ENCODE assay signal across 8 cellular contexts in genomic region chr11:122983438-122984185, GRCh38. TPM values are rescaled to one million over a fixed set of nuclear protein-coding genes. Genes with fewer than 3 reads are reported as not detected.
A peak's percentile ranks its signal among the peaks of the same experiment; 100 is the strongest.
DNase-seq lines count a peak whose midpoint lies in the region; ATAC-seq, FAIRE-seq and TF ChIP-seq lines count a peak whose summit lies in the region.

No MANE protein-coding gene starts in this region.

- POLR2A ChIA-PET in HepG2 (lab: Yijun Ruan, JAX) (no interaction called here), GM12878 (lab: Charles Lee) (no interaction called here)

- DNase-seq in HepG2 (ENCODE audit: low spot score) (no peak), GM12878 (ENCODE audit: low read depth, low spot score) (no peak), ureter (ENCODE audit: low spot score) (no peak)
- DNase-seq in NK-92 treated with Interleukin-12 subunit alpha and Interleukin-12 subunit beta, amount 100 ng/mL, for 24 hours (lab: John Stamatoyannopoulos, UW), result no peak
- DNase-seq in stimulated activated naive CD4-positive, alpha-beta T cell (lab: John Stamatoyannopoulos, UW), result no peak

- ATAC-seq in HepG2, result no peak
- ATAC-seq in GM12878, result peak; percentile 56
- no peak for ATAC-seq in GM18517 (IDR thresholded peaks at IDR 0.05; ENCODE audit: unreplicated experiment)

- RAD21 ChIA-PET in GM12878 (lab: Charles Lee; ENCODE audit: unreplicated experiment), result no interaction called here

- TF ChIP-seq EP300 in HepG2 (IDR thresholded peaks at IDR 0.05; ENCODE audit: low read depth in 2 of 2, low read length in 2 of 2) (no peak), HepG2 (CRISPR knock-in tag; IDR thresholded peaks at IDR 0.05; ENCODE audit: borderline replicate concordance) (no peak), GM12878 (IDR thresholded peaks at IDR 0.05; ENCODE audit: borderline replicate concordance in 1 of 2, control insufficient read depth in 1 of 2, low read depth in 2 of 2, low read length in 2 of 2) (no peak)

- CTCF ChIA-PET in HepG2 (lab: Yijun Ruan, JAX; ENCODE audit: low intra/inter-chr PET ratio, low total read pairs) (no interaction called here), GM12878 (lab: Yijun Ruan, JAX) (interaction anchor here (1.4 kb wide), 1 partner anchor 38 kb away, joined by 3 read pairs; no protein-coding TSS in a partner anchor)

- H3K9ac ChIP-seq in liver (ENCODE audit: low read depth in 1 of 2, low read length in 2 of 2), result no peak overlapping the region
- H3K9ac ChIP-seq in HepG2 (ENCODE audit: insufficient read depth, low read depth, low read length), result no peak overlapping the region
- no peak overlapping the region for H3K9ac ChIP-seq in GM12878 (ENCODE audit: control insufficient read depth, insufficient read depth, low read length)

- BruUV-seq in HepG2 (replicated peaks; lab: Mats Ljungman, UMichigan), result no TSS peak
- BruUV-seq in GM12878 (replicated peaks; lab: Mats Ljungman, UMichigan), result no TSS peak

- TF ChIP-seq CTCF in liver (IDR thresholded peaks at IDR 0.05; ENCODE audit: low read depth, low read length, missing input control) (no peak), HepG2 (CRISPR knock-in tag; IDR thresholded peaks at IDR 0.05) (no peak), GM12878 (IDR thresholded peaks at IDR 0.05 in 2 of 3, conservative IDR thresholded peaks at IDR 0.05 in 1 of 3; ENCODE audit: control insufficient read depth in 2 of 3, extremely low read depth in 1 of 3, insufficient read depth in 1 of 3, low read depth in 3 of 3, low read length in 3 of 3) (no peak)

- H3K4me1 ChIP-seq in liver (ENCODE audit: control insufficient read depth in 4 of 4, insufficient read depth in 4 of 4, low read length in 3 of 4) (peaks cover 2 to 15% (median 7%) of the 10 kb centered on the region in 4 donors), HepG2 (ENCODE audit: insufficient read depth, low read length) (no peaks in the 10 kb centered on the region), GM12878 (ENCODE audit: control insufficient read depth, insufficient read depth, low read length) (no peaks in the 10 kb centered on the region), mononuclear cell (ENCODE audit: insufficient read depth, low read length) (peaks cover 9% of the 10 kb centered on the region)

- H3K4me3 ChIP-seq in liver (ENCODE audit: low read depth in 1 of 3, low read length in 3 of 3) (peak overlapping the region; percentile 28 to 83 (median 44)), HepG2 (replicated peaks in 1 of 3; ENCODE audit: insufficient read depth in 1 of 3, low read depth in 2 of 3, low read length in 3 of 3) (no peak overlapping the region), GM12878 (peak overlapping the region; percentile 60; the same call in 1 of the 2 replicates), mononuclear cell (ENCODE audit: low read length) (peak overlapping the region; percentile 28)

- TF ChIP-seq RAD21 in liver (IDR thresholded peaks at IDR 0.05) (no peak), HepG2 (CRISPR knock-in tag; IDR thresholded peaks at IDR 0.05) (no peak), GM12878 (IDR thresholded peaks at IDR 0.05; ENCODE audit: insufficient read depth, low read depth, low read length) (no peak)

- intact Hi-C loops in HepG2 (cut with micrococcal nuclease; ENCODE audit: unreplicated experiment) (no loop called here), GM12878 (cut with micrococcal nuclease; ENCODE audit: unreplicated experiment) (no loop called here)

- in situ Hi-C loops in HepG2 (cut with HindIII; ENCODE audit: extremely low pct_ligation_motif_present, low pct_unique_long_range_greater_than_20kb), result no loop called here
- in situ Hi-C loops in GM12878 (cut with MboI), result no loop called here

- H3K27me3 ChIP-seq in liver (ENCODE audit: control insufficient read depth in 4 of 4, insufficient read depth in 4 of 4, low read length in 3 of 4) (peaks cover 8 to 38% (median 30%) of the 10 kb centered on the region in 4 donors), HepG2 (ENCODE audit: control insufficient read depth in 1 of 2, insufficient read depth in 2 of 2, low read length in 2 of 2) (peaks cover 5 to 55% of the 10 kb centered on the region in 2 experiments; a peak in 4 of 5 replicates), GM12878 (replicated peaks in 1 of 2; ENCODE audit: control insufficient read depth in 2 of 2, insufficient read depth in 2 of 2, low read length in 1 of 2) (peaks cover 15 to 38% of the 10 kb centered on the region in 2 experiments), mononuclear cell (ENCODE audit: insufficient read depth, low read length) (peaks cover 87% of the 10 kb centered on the region)

- H2AFZ ChIP-seq in HepG2 (ENCODE audit: low read length) (no peak overlapping the region), GM12878 (ENCODE audit: control insufficient read depth, low read depth, low read length) (no peak overlapping the region)

- H3K9me3 ChIP-seq in liver (ENCODE audit: control insufficient read depth in 4 of 4, low read length in 3 of 4) (no peaks in the 10 kb centered on the region), HepG2 (ENCODE audit: low read length) (no peaks in the 10 kb centered on the region), GM12878 (replicated peaks; ENCODE audit: control insufficient read depth, insufficient read depth, low read length) (no peaks in the 10 kb centered on the region; the same call in 1 of the 3 replicates), mononuclear cell (ENCODE audit: low read depth, low read length) (no peaks in the 10 kb centered on the region)

- H3K4me2 ChIP-seq in HepG2 (ENCODE audit: low read depth, low read length), result no peak overlapping the region
- H3K4me2 ChIP-seq in GM12878 (ENCODE audit: control insufficient read depth, insufficient read depth), result peak overlapping the region; percentile 7; the same call in 1 of the 2 replicates

- H3K27ac ChIP-seq in liver (ENCODE audit: low read depth in 1 of 2, low read length in 2 of 2) (no peak overlapping the region), HepG2 (ENCODE audit: extremely low read length, insufficient read depth, low read length) (no peak overlapping the region), GM12878 (ENCODE audit: control insufficient read depth, insufficient read depth) (no peak overlapping the region)

- no peaks in the 10 kb centered on the region for H3K79me2 ChIP-seq in HepG2 (ENCODE audit: insufficient read depth, low read length)
- H3K79me2 ChIP-seq in GM12878 (ENCODE audit: control insufficient read depth, insufficient read depth, low read length), result no peaks in the 10 kb centered on the region

- 12% methylated on average over 26 of the region's 26 CpGs for WGBS in liver
- WGBS in HepG2 (ENCODE audit: low lambda C conversion rate), result 16% methylated on average over 15 of the region's 26 CpGs
- WGBS in GM12878 (ENCODE audit: insufficient coverage, insufficient replicate concordance, low lambda C conversion rate, missing lambda C conversion rate), result 38% methylated on average over 26 of the region's 26 CpGs

- TF ChIP-seq POLR2A in HepG2 (IDR thresholded peaks at IDR 0.05; ENCODE audit: insufficient read depth in 1 of 2, low read depth in 2 of 2, low read length in 2 of 2) (no peak), GM12878 (IDR thresholded peaks at IDR 0.05; ENCODE audit: low read depth, low read length) (no peak)

- SMC1A ChIA-PET in GM12878 (lab: Charles Lee; ENCODE audit: uncharacterized antibody, unreplicated experiment), result no interaction called here

- H3K36me3 ChIP-seq in liver (ENCODE audit: control insufficient read depth in 4 of 4, insufficient read depth in 3 of 4, low read depth in 1 of 4, low read length in 3 of 4) (no peaks in the 10 kb centered on the region), HepG2 (replicated peaks in 1 of 2; ENCODE audit: control insufficient read depth in 1 of 2, insufficient read depth in 2 of 2, low read length in 2 of 2) (no peaks in the 10 kb centered on the region), GM12878 (ENCODE audit: control insufficient read depth in 2 of 2, insufficient read depth in 2 of 2, low read length in 1 of 2) (no peaks in the 10 kb centered on the region)

- H4K20me1 ChIP-seq in HepG2 (ENCODE audit: insufficient read depth, low read length) (0 out of 2 replicates have a peak, but pooled peaks cover 4% of the 10 kb centered on the region), GM12878 (ENCODE audit: control insufficient read depth, insufficient read depth) (no peaks in the 10 kb centered on the region)

- no peak for FAIRE-seq in HepG2 (lab: Jason Lieb, UNC)
- FAIRE-seq in GM12878 (lab: Jason Lieb, UNC), result no peak

RNA-seq across cellular contexts. Expression of gene BSX, which starts 2.0 kb away (rescaled TPM):
- not detected for total RNA-seq in liver
- not detected for polyA plus RNA-seq in liver
- not detected in 2 replicates for total RNA-seq in HepG2 (2016; rRNA removed; fragmentation: Illumina TruSeq; extraction: Trizol)
- total RNA-seq in HepG2 (2016; cell fraction: cytosol; rRNA removed; fragmentation: Illumina TruSeq; extraction: Trizol; ENCODE audit: low read depth), result not detected in 2 replicates
- total RNA-seq in HepG2 (2016; cell fraction: insoluble cytoplasmic fraction; rRNA removed; fragmentation: Illumina TruSeq; extraction: Trizol), result not detected in 2 replicates
- total RNA-seq in HepG2 (2016; cell fraction: membrane; rRNA removed; fragmentation: Illumina TruSeq; extraction: Trizol), result not detected in 2 replicates
- total RNA-seq in HepG2 (2016; cell fraction: nucleus; rRNA removed; fragmentation: Illumina TruSeq; extraction: Trizol), result not detected in 2 replicates
- polyA plus RNA-seq in HepG2 (2011; rRNA removed), result not detected in 2 replicates
- not detected in 2 replicates for polyA plus RNA-seq in HepG2 (2011; cell fraction: cytosol; rRNA removed)
- polyA plus RNA-seq in HepG2 (2011; cell fraction: nucleus; rRNA removed), result not detected in 2 replicates
- not detected in 2 replicates for polyA plus RNA-seq in HepG2 (2012)
- not detected in 2 replicates for polyA plus RNA-seq in HepG2 (2016; cell fraction: cytosol; fragmentation: Illumina TruSeq; extraction: Trizol; ENCODE audit: low read depth)
- not detected in 2 replicates for polyA plus RNA-seq in HepG2 (2016; cell fraction: insoluble cytoplasmic fraction; fragmentation: Illumina TruSeq; extraction: Trizol; ENCODE audit: low read depth)
- not detected in 2 replicates for polyA plus RNA-seq in HepG2 (2016; cell fraction: membrane; fragmentation: Illumina TruSeq; extraction: Trizol; ENCODE audit: low read depth)
- polyA plus RNA-seq in HepG2 (2016; cell fraction: nucleus; fragmentation: Illumina TruSeq; extraction: Trizol; ENCODE audit: insufficient read depth, low read depth), result not detected in 2 replicates
- not detected in 2 replicates for polyA minus RNA-seq in HepG2 (2011; rRNA and poly(A)+ RNA removed; ENCODE audit: low replicate concordance)
- not detected in 2 replicates for polyA minus RNA-seq in HepG2 (2011; cell fraction: cytosol; rRNA and poly(A)+ RNA removed)
- polyA minus RNA-seq in HepG2 (2011; cell fraction: nucleus; rRNA and poly(A)+ RNA removed), result not detected in 2 replicates
- total RNA-seq in GM12878 (2013; cell fraction: nucleolus; rRNA removed), result not detected in 2 replicates
- total RNA-seq in GM12878 (2014; rRNA removed), result not detected in 2 replicates
- total RNA-seq in GM12878 (2014; rRNA removed; fragmentation: Illumina TruSeq; extraction: Trizol), result not detected in 2 replicates
- total RNA-seq in GM12878 (2021), result not detected in 2 replicates
- not detected for polyA plus RNA-seq in GM12878 (2011; ENCODE audit: low read depth)
- not detected in 2 replicates for polyA plus RNA-seq in GM12878 (2011; rRNA removed)
- not detected in 2 replicates for polyA plus RNA-seq in GM12878 (2011; cell fraction: cytosol; rRNA removed)
- polyA plus RNA-seq in GM12878 (2011; cell fraction: nucleus; rRNA removed), result not detected in 2 replicates
- not detected in 2 replicates for polyA plus RNA-seq in GM12878 (2012)
- not detected in 2 replicates for polyA plus RNA-seq in GM12878 (2014; fragmentation: Illumina TruSeq; extraction: Trizol)
- polyA plus RNA-seq in GM12878 (2014; fragmentation: Nextera tagmentation; extraction: Ambion mirVana), result not detected
- not detected in 2 replicates for polyA plus RNA-seq in GM12878 (2014; rRNA removed)
- polyA plus RNA-seq in GM12878 (2016; fragmentation: Nextera tagmentation; extraction: Ambion mirVana), result not detected
- polyA minus RNA-seq in GM12878 (2011; rRNA and poly(A)+ RNA removed), result not detected in 2 replicates
- polyA minus RNA-seq in GM12878 (2011; cell fraction: cytosol; rRNA and poly(A)+ RNA removed), result not detected in 2 replicates
- polyA minus RNA-seq in GM12878 (2011; cell fraction: nucleus; rRNA and poly(A)+ RNA removed), result not detected in 2 replicates
- total RNA-seq in mononuclear cell, result not detected
- total RNA-seq in ureter, result not detected

Comparison
In these comparisons a context has a peak if more than half of its experiments do, and no peak if none do; other contexts are left out.
1. H3K4me3 ChIP-seq: peak in liver (3 of 3), GM12878 (single experiment) and mononuclear cell (single experiment); none in HepG2 (0 of 3).